ENCODE assay signal across 23 cellular contexts in genomic region chr15:83499476-83499875, GRCh38. TPM values are rescaled to one million over a fixed set of nuclear protein-coding genes. Genes with fewer than 3 reads are reported as not detected.
A peak's percentile ranks its signal among the peaks of the same experiment; 100 is the strongest.
DNase-seq lines count a peak whose midpoint lies in the region; ATAC-seq, FAIRE-seq and TF ChIP-seq lines count a peak whose summit lies in the region.
"Had no signal": no experiment of that assay in that cellular context is flagged by ENCODE, and none has a peak within 500 bp of the region (broad histone marks: within the 10 kb centered on the region; RNA-seq: fewer than 3 reads in every experiment).

No MANE protein-coding gene starts in this region.

- H3K9ac ChIP-seq in HUES64 (ENCODE audit: low read depth, low read length) (no peak overlapping the region), endodermal cell (ENCODE audit: extremely low read depth, low read length, poor library complexity, severe bottlenecking) (no peak overlapping the region)
- H3K9ac ChIP-seq: BLaER1 had no signal

- H3F3A ChIP-seq in GM23338 (replicated peaks; ENCODE audit: low read depth): no peaks in the 10 kb centered on the region

- ATAC-seq in GM23338 (no peak), natural killer cell (no peak), HG03457 (IDR thresholded peaks at IDR 0.05; ENCODE audit: unreplicated experiment) (no peak), psoas muscle (no peak)
- ATAC-seq: A549, HCT116, HepG2 had no signal

- H3K27me3 Mint-ChIP-seq in GM23338 (ENCODE audit: insufficient read depth, low read depth, poor library complexity): peaks cover 10% of the 10 kb centered on the region
- H3K27me3 Mint-ChIP-seq in endodermal cell (ENCODE audit: insufficient read depth): no peaks in the 10 kb centered on the region
- H3K27me3 Mint-ChIP-seq in natural killer cell (ENCODE audit: low read depth in 2 of 2): peaks cover 0 to 8% of the 10 kb centered on the region in 2 donors
- H3K27me3 Mint-ChIP-seq: CD4-positive, alpha-beta memory T cell; IgD-negative memory B cell had no signal

- peaks cover 31% of the 10 kb centered on the region for H3K36me3 Mint-ChIP-seq in GM23338 (ENCODE audit: low read depth)
- no peaks in the 10 kb centered on the region for H3K36me3 Mint-ChIP-seq in endodermal cell (ENCODE audit: low read depth)
- no peaks in the 10 kb centered on the region for H3K36me3 Mint-ChIP-seq in natural killer cell
- H3K36me3 Mint-ChIP-seq: CD14-positive monocyte; CD4-positive, alpha-beta memory T cell; IgD-negative memory B cell had no signal

- H3K36me3 ChIP-seq in GM23338 (ENCODE audit: insufficient read depth) (peaks cover 9% of the 10 kb centered on the region), HUES64 (ENCODE audit: insufficient read depth, low read length) (no peaks in the 10 kb centered on the region), endodermal cell (ENCODE audit: control insufficient read depth, insufficient read depth, low read length) (no peaks in the 10 kb centered on the region), psoas muscle (ENCODE audit: insufficient read depth in 1 of 2, low read depth in 1 of 2) (no peaks in the 10 kb centered on the region)
- H3K36me3 ChIP-seq: BLaER1 had no signal

- FAIRE-seq in D721Med (lab: Jason Lieb, UNC): no peak
- FAIRE-seq: A549, H54, HepG2 had no signal

- 96% methylated on average over 2 of the region's 2 CpGs for WGBS in HUES64
- WGBS in endodermal cell (ENCODE audit: insufficient coverage in 1 of 2, insufficient read length in 1 of 2), 2 experiments: 77% methylated on average over 2 of the region's 2 CpGs; no CpG with 5 or more reads in 1 of the 2 experiments
- WGBS in psoas muscle, 3 donors: 83 to 88% (median 85%) methylated on average over 2 of the region's 2 CpGs

- H3K4me2 ChIP-seq in GM23338: peak overlapping the region; percentile 36
- H3K4me2 ChIP-seq: A549, BLaER1 had no signal

- TF ChIP-seq CTCF in GM23338 (conservative IDR thresholded peaks at IDR 0.05; ENCODE audit: low read depth in 2 of 2) (no peak), endodermal cell (conservative IDR thresholded peaks at IDR 0.05) (no peak), natural killer cell (IDR thresholded peaks at IDR 0.05) (no peak), D721Med (IDR thresholded peaks at IDR 0.05; ENCODE audit: insufficient read depth, missing control alignments) (no peak), psoas muscle (IDR thresholded peaks at IDR 0.05) (no peak)

- no peak overlapping the region for H3K4me3 Mint-ChIP-seq in GM23338
- H3K4me3 Mint-ChIP-seq in endodermal cell: no peak overlapping the region
- no peak overlapping the region for H3K4me3 Mint-ChIP-seq in natural killer cell
- H3K4me3 Mint-ChIP-seq: CD14-positive monocyte; CD4-positive, alpha-beta memory T cell; HFFc6; IgD-negative memory B cell had no signal

- no peaks in the 10 kb centered on the region for H4K20me1 ChIP-seq in GM23338 (replicated peaks; ENCODE audit: insufficient read depth)
- H4K20me1 ChIP-seq: BLaER1 had no signal

- H3K27ac ChIP-seq in GM23338 (ENCODE audit: low read depth): peak overlapping the region; percentile 61
- 0 out of 2 replicates have a peak overlapping the region, but pooled peaks have one; percentile 53 for H3K27ac ChIP-seq in HUES64 (ENCODE audit: low read depth, low read length)
- H3K27ac ChIP-seq in endodermal cell (ENCODE audit: low read depth, low read length): no peak overlapping the region
- no peak overlapping the region for H3K27ac ChIP-seq in psoas muscle
- H3K27ac ChIP-seq: 22Rv1, A549, BLaER1 had no signal

- no peak overlapping the region; the same call in 1 of the 2 replicates for H3K27ac Mint-ChIP-seq in GM23338
- H3K27ac Mint-ChIP-seq in endodermal cell: peak overlapping the region; percentile 75
- H3K27ac Mint-ChIP-seq in natural killer cell: no peak overlapping the region
- H3K27ac Mint-ChIP-seq: CD14-positive monocyte; CD4-positive, alpha-beta memory T cell; HFFc6 had no signal

- H2AFZ ChIP-seq in GM23338: no peak overlapping the region

- peaks cover 7% of the 10 kb centered on the region for H3K9me2 ChIP-seq in GM23338 (ENCODE audit: insufficient read depth)

- peaks cover 20% of the 10 kb centered on the region for H3K4me1 Mint-ChIP-seq in GM23338
- peaks cover 11% of the 10 kb centered on the region for H3K4me1 Mint-ChIP-seq in endodermal cell
- no peaks in the 10 kb centered on the region for H3K4me1 Mint-ChIP-seq in natural killer cell
- H3K4me1 Mint-ChIP-seq: CD14-positive monocyte; CD4-positive, alpha-beta memory T cell; IgD-negative memory B cell had no signal

- H3K9me3 ChIP-seq in HUES64 (ENCODE audit: insufficient read depth, low read depth, low read length) (peaks cover 12% of the 10 kb centered on the region), endodermal cell (ENCODE audit: control insufficient read depth, low read length) (peaks cover 18% of the 10 kb centered on the region), psoas muscle (no peaks in the 10 kb centered on the region)
- H3K9me3 ChIP-seq: A549 had no signal

- intact Hi-C loops in natural killer cell (cut with micrococcal nuclease) (no loop called here), psoas muscle (cut with DNase I) (no loop called here)

- peaks cover 22% of the 10 kb centered on the region for H3K9me3 Mint-ChIP-seq in GM23338
- H3K9me3 Mint-ChIP-seq in endodermal cell: peaks cover 25% of the 10 kb centered on the region
- peaks cover 7 to 13% of the 10 kb centered on the region in 2 donors for H3K9me3 Mint-ChIP-seq in natural killer cell

- H3K4me1 ChIP-seq in GM23338 (ENCODE audit: insufficient read depth) (peaks cover 7% of the 10 kb centered on the region), HUES64 (ENCODE audit: insufficient read depth, low read length) (peaks cover 16% of the 10 kb centered on the region), endodermal cell (ENCODE audit: control insufficient read depth, insufficient read depth, low read length) (no peaks in the 10 kb centered on the region), psoas muscle (no peaks in the 10 kb centered on the region)
- H3K4me1 ChIP-seq: A549, BLaER1 had no signal

- H3K4me3 ChIP-seq in GM23338 (no peak overlapping the region), HUES64 (ENCODE audit: low read length) (no peak overlapping the region), endodermal cell (ENCODE audit: low read length) (no peak overlapping the region), psoas muscle (no peak overlapping the region)
- H3K4me3 ChIP-seq: A549, BLaER1 had no signal

- no peaks in the 10 kb centered on the region; the same call in 1 of the 2 replicates for H3K79me2 ChIP-seq in GM23338 (replicated peaks; ENCODE audit: insufficient read depth)

- H3K27me3 ChIP-seq in GM23338 (ENCODE audit: insufficient read depth) (no peaks in the 10 kb centered on the region), HUES64 (ENCODE audit: insufficient read depth, low read length) (no peaks in the 10 kb centered on the region), endodermal cell (ENCODE audit: control insufficient read depth, insufficient read depth, low read length, poor library complexity, severe bottlenecking) (no peaks in the 10 kb centered on the region), psoas muscle (ENCODE audit: insufficient read depth in 3 of 3, low read length in 2 of 3) (no peaks in the 10 kb centered on the region)
- H3K27me3 ChIP-seq: BLaER1 had no signal

- DNase-seq in GM23338 (ENCODE audit: low spot score) (no peak), endodermal cell (no peak), kidney tubule cell (ENCODE audit: low spot score) (peak; percentile 49), natural killer cell (no peak), D721Med (ENCODE audit: insufficient read length, low spot score) (no peak), psoas muscle (no peak)
- DNase-seq: AML-193; CD4-positive, alpha-beta memory T cell; DMS79 treated with DMSO at 0.1 percent for 48 hours; GF-D8; HFFc6; KBM-7 had no signal

TF ChIP-seq in GM23338, 12 proteins besides CTCF, POLR2A, EP300 and RAD21 (continues in another document):
- TF ChIP-seq ETS1 (IDR thresholded peaks at IDR 0.05) (no peak), JUNB (IDR thresholded peaks at IDR 0.05; ENCODE audit: unreplicated experiment) (no peak)

RNA-seq across cellular contexts. Expression of gene SH3GL3, which starts 52.3 kb away (rescaled TPM):
- total RNA-seq in GM23338 (2014; rRNA removed; shearing (Covaris generic)): 21.1 and 21.7 TPM in 2 replicates
- polyA plus RNA-seq in GM23338 (2016; fragmentation: Nextera tagmentation; extraction: Ambion mirVana) (15.9 and 18.8 TPM in 2 replicates), psoas muscle (under 1 TPM in 1 of 3 donors, not detected in 2; 0.05 TPM)
- polyA plus RNA-seq in HUES64 (2013, experiment 1 of 2): 8.9 TPM
- 10.1 TPM for polyA plus RNA-seq in HUES64 (2013, experiment 2 of 2)
- total RNA-seq in endodermal cell (1 to 10 TPM; 3.5 to 3.8 TPM), natural killer cell (not detected), psoas muscle (not detected)
- polyA plus RNA-seq in endodermal cell (2013, experiment 1 of 2): 3.9 TPM
- polyA plus RNA-seq in endodermal cell (2013, experiment 2 of 2): 4.6 TPM
- total RNA-seq: CD4-positive, alpha-beta memory T cell; HepG2; HFFc6; HT-29 had no signal
- polyA plus RNA-seq: CD14-positive monocyte, HepG2, IgD-negative memory B cell had no signal

Comparison
In these comparisons a context has a peak if more than half of its experiments do, and no peak if none do; other contexts are left out.
1. H3K27ac ChIP-seq: peak in GM23338 (single experiment) and HUES64 (single experiment); none in endodermal cell (single experiment) and psoas muscle (single experiment).
2. RNA of gene SH3GL3, which starts 52.3 kb away (total RNA-seq): 21.1 to 21.7 TPM in GM23338 and 3.5 to 3.8 TPM in endodermal cell; not detected in natural killer cell and not detected in psoas muscle; every median in the first group is over 4 times any median in the second.